8 cellular contexts compared by ENCODE assay signal in genomic region chr3:107985496-107985895, GRCh38.
DNase-seq lines count a peak whose midpoint lies in the region; ATAC-seq and TF ChIP-seq lines count a peak whose summit lies in the region.

No MANE protein-coding gene starts in this region.

- no peaks in the 10 kb centered on the region for H4K20me1 ChIP-seq in OCI-LY7 (ENCODE audit: insufficient read depth, low read length)

- H3K27ac Mint-ChIP-seq in central memory CD8-positive, alpha-beta T cell (ENCODE audit: low read depth), result peak overlapping the region; percentile 84
- no peak overlapping the region for H3K27ac Mint-ChIP-seq in WTC11

- H3K4me3 Mint-ChIP-seq in central memory CD8-positive, alpha-beta T cell, result peak overlapping the region; percentile 37
- no peak overlapping the region for H3K4me3 Mint-ChIP-seq in WTC11

- H3K9me3 ChIP-seq in OCI-LY7 (ENCODE audit: low read length), result no peaks in the 10 kb centered on the region

- H3K4me1 Mint-ChIP-seq in central memory CD8-positive, alpha-beta T cell, result peaks cover 10% of the 10 kb centered on the region
- H3K4me1 Mint-ChIP-seq in WTC11, result peaks cover 5% of the 10 kb centered on the region

- CTCF ChIA-PET in WTC11 (lab: Charles Lee), result interaction anchor here (1.0 kb wide), 1 partner anchor 58 kb away, joined by 3 read pairs; no protein-coding TSS in a partner anchor
- CTCF ChIA-PET in OCI-LY7 (lab: Charles Lee; ENCODE audit: unreplicated experiment), result no interaction called here

- H2AFZ ChIP-seq in OCI-LY7 (ENCODE audit: low read length), result no peak overlapping the region

- no TSS peak for BruUV-seq in OCI-LY7 (replicated peaks; lab: Mats Ljungman, UMichigan)

- POLR2A ChIA-PET in WTC11 (lab: Charles Lee) (no interaction called here), OCI-LY7 (lab: Charles Lee) (interaction anchor here (0.5 kb wide), 1 partner anchor 8 kb away, joined by 3 read pairs; no protein-coding TSS in a partner anchor)

- H3K9me2 ChIP-seq in OCI-LY7 (ENCODE audit: insufficient read depth, low read length), result no peaks in the 10 kb centered on the region

- H3K36me3 ChIP-seq in OCI-LY7 (ENCODE audit: insufficient read depth, low read length), result no peaks in the 10 kb centered on the region

- no peaks in the 10 kb centered on the region for H3K4me1 ChIP-seq in OCI-LY7 (ENCODE audit: insufficient read depth, low read length, poor library complexity, severe bottlenecking)

- no peaks in the 10 kb centered on the region for H3K36me3 Mint-ChIP-seq in central memory CD8-positive, alpha-beta T cell (ENCODE audit: insufficient read depth)
- H3K36me3 Mint-ChIP-seq in WTC11, result no peaks in the 10 kb centered on the region

- intact Hi-C loops in OCI-LY7 (cut with micrococcal nuclease; ENCODE audit: unreplicated experiment), result no loop called here

- H3K4me3 ChIP-seq in GM12864 (ENCODE audit: low read depth, low read length), result no peak overlapping the region
- no peak overlapping the region for H3K4me3 ChIP-seq in OCI-LY7 (ENCODE audit: low read depth, low read length, poor library complexity, severe bottlenecking)

- H3K4me2 ChIP-seq in OCI-LY7 (ENCODE audit: low read length), result no peak overlapping the region

- TF ChIP-seq CTCF in GM12864 (IDR thresholded peaks at IDR 0.05; ENCODE audit: low read depth, low read length, missing control alignments) (no peak), WTC11 (IDR thresholded peaks at IDR 0.05) (no peak), OCI-LY7 (conservative IDR thresholded peaks at IDR 0.05; ENCODE audit: low read length) (no peak)

- no peaks in the 10 kb centered on the region for H3K79me2 ChIP-seq in OCI-LY7 (ENCODE audit: insufficient read depth, low read depth, low read length)

- H3K27me3 Mint-ChIP-seq in central memory CD8-positive, alpha-beta T cell, result no peaks in the 10 kb centered on the region
- H3K27me3 Mint-ChIP-seq in WTC11 (ENCODE audit: low read depth), result no peaks in the 10 kb centered on the region; the same call in 1 of the 2 replicates

- no peak overlapping the region for H3K27ac ChIP-seq in OCI-LY7 (ENCODE audit: low read depth, low read length, poor library complexity, severe bottlenecking)

- DNase-seq in GM12864 (ENCODE audit: low read depth) (peak; percentile 15), HT1080 (ENCODE audit: low read depth) (peak; percentile 72), globus pallidus (ENCODE audit: low spot score) (no peak), Kasumi-1 (lab: John Stamatoyannopoulos, UW) (no peak), WTC11 (ENCODE audit: low spot score) (no peak), OCI-LY7 (ENCODE audit: low spot score) (no peak)
- DNase-seq in central memory CD8-positive, alpha-beta T cell (ENCODE audit: low spot score in 2 of 2), result no peak

- ATAC-seq in GM21515 (IDR thresholded peaks at IDR 0.05; ENCODE audit: unreplicated experiment) (peak; percentile 87), WTC11 (no peak)
- ATAC-seq in central memory CD8-positive, alpha-beta T cell (replicated peaks; ENCODE audit: extremely low read depth, poor library complexity, severe bottlenecking), result no peak

- no peaks in the 10 kb centered on the region for H3K9me3 Mint-ChIP-seq in central memory CD8-positive, alpha-beta T cell
- no peaks in the 10 kb centered on the region for H3K9me3 Mint-ChIP-seq in WTC11

TF ChIP-seq in WTC11, 78 proteins besides CTCF, POLR2A, EP300 and RAD21:
- TF ChIP-seq ZNF425 (CRISPR knock-in tag; conservative IDR thresholded peaks at IDR 0.05) (no peak), GABPB1 (CRISPR knock-in tag; IDR thresholded peaks at IDR 0.05) (no peak), ZMAT4 (CRISPR knock-in tag; IDR thresholded peaks at IDR 0.05) (no peak), OVOL2 (CRISPR knock-in tag; IDR thresholded peaks at IDR 0.05; ENCODE audit: borderline replicate concordance) (no peak), ESRRA (CRISPR knock-in tag; IDR thresholded peaks at IDR 0.05; ENCODE audit: borderline replicate concordance) (no peak), HMGA2 (CRISPR knock-in tag; IDR thresholded peaks at IDR 0.05) (no peak), ZNF263 (CRISPR knock-in tag; IDR thresholded peaks at IDR 0.05; ENCODE audit: low read depth) (no peak), NR2C2 (CRISPR knock-in tag; IDR thresholded peaks at IDR 0.05) (no peak), ZNF512 (CRISPR knock-in tag; IDR thresholded peaks at IDR 0.05; ENCODE audit: borderline replicate concordance) (no peak), ZNF671 (CRISPR knock-in tag; IDR thresholded peaks at IDR 0.05) (no peak), NFE2L1 (CRISPR knock-in tag; IDR thresholded peaks at IDR 0.05) (no peak), USF1 (CRISPR knock-in tag; IDR thresholded peaks at IDR 0.05) (no peak), E2F4 (CRISPR knock-in tag; IDR thresholded peaks at IDR 0.05; ENCODE audit: borderline replicate concordance, low read depth) (no peak), SP1 (CRISPR knock-in tag; conservative IDR thresholded peaks at IDR 0.05) (no peak), ZNF423 (CRISPR knock-in tag; IDR thresholded peaks at IDR 0.05) (no peak), IRF2 (CRISPR knock-in tag; IDR thresholded peaks at IDR 0.05; ENCODE audit: borderline replicate concordance, low read depth) (no peak)

Comparison
In these comparisons a context has a peak if more than half of its experiments do, and no peak if none do; other contexts are left out.
1. DNase-seq: peak in GM12864 (single experiment) and HT1080 (single experiment); none in central memory CD8-positive, alpha-beta T cell (0 of 2), globus pallidus (single experiment), Kasumi-1 (0 of 2), WTC11 (single experiment) and OCI-LY7 (single experiment).